In the genomic region with DNA sequence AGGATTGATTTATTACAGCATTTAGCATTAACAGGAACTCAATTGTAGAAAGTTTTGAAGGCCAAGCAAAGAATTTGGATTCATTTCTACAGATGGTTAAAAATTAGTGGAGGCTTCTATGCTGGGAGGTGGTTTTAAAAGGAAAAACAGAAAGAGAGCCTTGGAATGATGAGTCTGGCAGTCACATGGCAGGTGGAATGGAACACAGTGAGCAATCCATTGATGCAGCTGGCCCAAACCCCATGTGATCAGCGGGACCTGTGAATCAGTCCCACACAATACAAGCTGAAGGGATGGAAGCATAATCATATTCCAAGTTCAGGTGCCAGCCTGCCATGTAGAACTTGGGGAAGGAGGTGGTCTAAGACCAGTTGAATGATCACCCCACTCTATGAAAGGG, we compare ENCODE assay signal across 21 cellular contexts.
A peak's percentile ranks its signal among the peaks of the same experiment; 100 is the strongest.
DNase-seq lines count a peak whose midpoint lies in the region; ATAC-seq, FAIRE-seq and TF ChIP-seq lines count a peak whose summit lies in the region.
"Had no signal": no experiment of that assay in that cellular context is flagged by ENCODE, and none has a peak within 500 bp of the region (broad histone marks: within the 10 kb centered on the region; RNA-seq: fewer than 3 reads in every experiment).

No MANE protein-coding gene starts in this region.

- WGBS in body of pancreas, 2 donors = 67 to 69% methylated on average over 1 of the region's 1 CpG
- 71 to 76% methylated on average over 1 of the region's 1 CpG for WGBS in pancreas, 2 donors

- DNase-seq in body of pancreas (peak; percentile 25 to 55 (median 30)), foreskin keratinocyte (peak in 1 of 2 donors; percentile 9), pancreas (peak in 2 of 6 donors; percentile 20 to 37), NCI-H1694 treated with DMSO at 0.1 percent for 48 hours (lab: John Stamatoyannopoulos, UW) (no peak)
- DNase-seq in activated CD8-positive, alpha-beta memory T cell treated with anti-CD3 and anti-CD28 coated beads for 24 hours = no peak
- DNase-seq in activated naive CD4-positive, alpha-beta T cell treated with Interleukin-2 at 50 U/mL for 16 hours = no peak
- DNase-seq: BE2C; CD4-positive, alpha-beta memory T cell; COR-L47; DMS153; DMS79 treated with DMSO at 0.1 percent for 48 hours; EL; H9 had no signal

- no peak overlapping the region for H3K4me3 ChIP-seq in body of pancreas
- H3K4me3 ChIP-seq in pancreas = no peak overlapping the region
- H3K4me3 ChIP-seq: A549, GM23338 had no signal

- FAIRE-seq in pancreas (lab: Jason Lieb, UNC) = no peak
- FAIRE-seq: A549, D721Med, G401.6, GM12891, HepG2, HTR-8/SVneo had no signal

- ATAC-seq in body of pancreas (peak; percentile 89), foreskin keratinocyte (peak; percentile 57), pancreas (peak; percentile 57 to 87 (median 77))
- ATAC-seq: A549, GM23338, HepG2 had no signal

- TF ChIP-seq CTCF in body of pancreas (IDR thresholded peaks at IDR 0.05) (no peak), foreskin keratinocyte (conservative IDR thresholded peaks at IDR 0.05) (no peak), pancreas (IDR thresholded peaks at IDR 0.05) (no peak)

- H3K36me3 ChIP-seq in body of pancreas (replicated peaks in 1 of 2; ENCODE audit: insufficient read depth in 1 of 2, low read depth in 2 of 2) (no peaks in the 10 kb centered on the region), pancreas (no peaks in the 10 kb centered on the region)
- H3K36me3 ChIP-seq: BE2C had no signal

- no peaks in the 10 kb centered on the region for H3K9me3 ChIP-seq in body of pancreas
- H3K9me3 ChIP-seq in pancreas = no peaks in the 10 kb centered on the region
- H3K9me3 ChIP-seq: A549, BE2C had no signal

- intact Hi-C loops in body of pancreas (cut with DNase I) = no loop called here
- intact Hi-C loops in pancreas (cut with DNase I) = no loop called here

- H3K27ac ChIP-seq in body of pancreas (peak overlapping the region in 3 of 4 donors; percentile 37 to 71 (median 66)), foreskin keratinocyte (no peak overlapping the region), pancreas (peak overlapping the region in 3 of 4 donors; percentile 22 to 42 (median 23))
- H3K27ac ChIP-seq: A549, C4-2B had no signal

- H3K27me3 ChIP-seq in body of pancreas (no peaks in the 10 kb centered on the region), foreskin keratinocyte (no peaks in the 10 kb centered on the region), pancreas (no peaks in the 10 kb centered on the region)

- no peak for TF ChIP-seq POLR2A in body of pancreas (IDR thresholded peaks at IDR 0.05)

- H3K4me1 ChIP-seq in body of pancreas = peaks cover 14% of the 10 kb centered on the region
- no peaks in the 10 kb centered on the region for H3K4me1 ChIP-seq in foreskin keratinocyte
- H3K4me1 ChIP-seq in pancreas = no peaks in the 10 kb centered on the region
- H3K4me1 ChIP-seq: A549, BE2C had no signal

Comparison
In these comparisons a context has a peak if more than half of its experiments do, and no peak if none do; other contexts are left out.
1. DNase-seq: peak in body of pancreas (4 of 4); none in NCI-H1694 treated with DMSO at 0.1 percent for 48 hours (single experiment), activated CD8-positive, alpha-beta memory T cell treated with anti-CD3 and anti-CD28 coated beads for 24 hours (single experiment) and activated naive CD4-positive, alpha-beta T cell treated with Interleukin-2 at 50 U/mL for 16 hours (single experiment).
2. Peak in every context shown above with its lines, with median percentiles within 50 percentile points of each other: ATAC-seq.